18 cellular contexts compared by ENCODE assay signal in the genomic region with DNA sequence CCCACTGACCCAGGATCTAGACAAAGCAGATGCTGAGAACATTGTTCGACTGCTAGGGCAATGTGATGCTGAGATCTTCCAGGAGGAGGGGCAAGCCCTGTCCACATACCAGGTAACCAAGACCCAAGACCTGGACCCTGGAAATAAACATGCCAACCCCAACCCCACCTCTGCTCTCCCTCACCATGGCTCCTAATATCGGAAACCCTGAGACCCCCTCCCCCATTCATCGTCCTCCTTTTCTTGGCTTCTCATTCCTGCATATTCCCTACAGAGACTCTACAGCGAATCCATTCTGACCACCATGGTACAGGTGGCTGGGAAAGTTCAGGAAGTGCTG. TPM values are rescaled to one million over a fixed set of nuclear protein-coding genes. Genes with fewer than 3 reads are reported as not detected.
"Had no signal": no experiment of that assay in that cellular context is flagged by ENCODE, and none has a peak within 500 bp of the region (broad histone marks: within the 10 kb centered on the region; RNA-seq: fewer than 3 reads in every experiment).

No MANE protein-coding gene starts in this region.

- H3K4me3 ChIP-seq: lung, mucosa of descending colon, pancreas, skin epidermis, uterus had no signal

- H3K4me1 ChIP-seq: uterus had no signal

- H3K36me3 ChIP-seq: pancreas, uterus had no signal

- ATAC-seq: activated CD8-positive, alpha-beta memory T cell treated with anti-CD3 and anti-CD28 coated beads, Interleukin-2, amount 10 ng/mL, durations not matched to agents 7 days and 5 days; stimulated activated naive CD8-positive, alpha-beta T cell treated with anti-CD3 and anti-CD28 coated beads, Interleukin-15, amount 100 ng/mL, for 72 hours had no signal

- FAIRE-seq: pancreas had no signal

- DNase-seq: activated CD4-positive, alpha-beta T cell treated with anti-CD3 and anti-CD28 coated beads, Interleukin-2, amount 50 U/mL, for 4 hours; activated CD4-positive, CD25-positive, alpha-beta regulatory T cell treated with anti-CD3 and anti-CD28 coated beads, Interleukin-2, amount 50 U/mL, for 72 hours; activated CD8-positive, alpha-beta memory T cell treated with anti-CD3 and anti-CD28 coated beads, Interleukin-2, amount 10 ng/mL, durations not matched to agents 7 days and 5 days; activated effector memory CD4-positive, alpha-beta T cell treated with Interleukin-2 at 50 U/mL for 16 hours; activated T-cell treated with anti-CD3 and anti-CD28 coated beads, Interleukin-2, amount 50 U/mL, for 24 hours; hippocampal formation; mucosa of descending colon; nephron progenitor cell; retina; SK-N-SH; stimulated activated CD4-positive, alpha-beta T cell treated with anti-CD3 and anti-CD28 coated beads, Interleukin-4, amount 100 ng/mL, for 4 hours; stimulated activated naive CD8-positive, alpha-beta T cell treated with anti-CD3 and anti-CD28 coated beads, Interleukin-15, amount 100 ng/mL, for 72 hours; T-helper 2 cell; uterus had no signal

- H3K9me3 ChIP-seq: mucosa of descending colon, pancreas, SK-N-SH, uterus had no signal

- H3K27me3 ChIP-seq: pancreas, uterus had no signal

- H3K9ac ChIP-seq: SK-N-SH had no signal

- H3K4me2 ChIP-seq: SK-N-SH had no signal

- H3K27ac ChIP-seq: skin epidermis, uterus had no signal

RNA-seq across cellular contexts. Expression of a gene that starts 0.6 kb away (rescaled TPM):
- total RNA-seq: activated CD8-positive, alpha-beta memory T cell treated with anti-CD3 and anti-CD28 coated beads, Interleukin-2, amount 10 ng/mL, durations not matched to agents 7 days and 5 days; chondrocyte had no signal
